1 cellular context compared by ENCODE assay signal in the genomic region with DNA sequence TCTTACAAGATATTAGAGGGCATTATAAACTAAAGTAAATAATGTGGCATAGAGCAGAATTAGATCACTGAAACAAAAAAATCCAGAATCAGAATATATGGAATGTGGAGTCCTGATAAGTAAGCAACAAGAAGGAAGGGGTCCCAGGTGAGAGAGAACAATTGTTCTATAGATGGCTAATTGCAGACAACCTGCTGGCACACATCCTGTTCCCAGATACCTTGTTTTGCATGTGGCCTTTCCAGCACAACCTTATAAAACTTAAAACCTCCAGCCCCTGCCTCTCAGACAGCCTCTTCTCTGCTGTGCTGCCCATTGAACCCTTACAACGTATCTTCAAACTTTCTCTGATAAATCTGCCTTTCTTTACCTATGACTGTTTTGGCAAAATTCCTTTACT.
TF ChIP-seq lines count a peak whose summit lies in the region.

No MANE protein-coding gene starts in this region.

TF ChIP-seq in GM23338, 12 proteins besides CTCF, POLR2A, EP300 and RAD21 (continued from another document):
- TF ChIP-seq, protein P1, sequence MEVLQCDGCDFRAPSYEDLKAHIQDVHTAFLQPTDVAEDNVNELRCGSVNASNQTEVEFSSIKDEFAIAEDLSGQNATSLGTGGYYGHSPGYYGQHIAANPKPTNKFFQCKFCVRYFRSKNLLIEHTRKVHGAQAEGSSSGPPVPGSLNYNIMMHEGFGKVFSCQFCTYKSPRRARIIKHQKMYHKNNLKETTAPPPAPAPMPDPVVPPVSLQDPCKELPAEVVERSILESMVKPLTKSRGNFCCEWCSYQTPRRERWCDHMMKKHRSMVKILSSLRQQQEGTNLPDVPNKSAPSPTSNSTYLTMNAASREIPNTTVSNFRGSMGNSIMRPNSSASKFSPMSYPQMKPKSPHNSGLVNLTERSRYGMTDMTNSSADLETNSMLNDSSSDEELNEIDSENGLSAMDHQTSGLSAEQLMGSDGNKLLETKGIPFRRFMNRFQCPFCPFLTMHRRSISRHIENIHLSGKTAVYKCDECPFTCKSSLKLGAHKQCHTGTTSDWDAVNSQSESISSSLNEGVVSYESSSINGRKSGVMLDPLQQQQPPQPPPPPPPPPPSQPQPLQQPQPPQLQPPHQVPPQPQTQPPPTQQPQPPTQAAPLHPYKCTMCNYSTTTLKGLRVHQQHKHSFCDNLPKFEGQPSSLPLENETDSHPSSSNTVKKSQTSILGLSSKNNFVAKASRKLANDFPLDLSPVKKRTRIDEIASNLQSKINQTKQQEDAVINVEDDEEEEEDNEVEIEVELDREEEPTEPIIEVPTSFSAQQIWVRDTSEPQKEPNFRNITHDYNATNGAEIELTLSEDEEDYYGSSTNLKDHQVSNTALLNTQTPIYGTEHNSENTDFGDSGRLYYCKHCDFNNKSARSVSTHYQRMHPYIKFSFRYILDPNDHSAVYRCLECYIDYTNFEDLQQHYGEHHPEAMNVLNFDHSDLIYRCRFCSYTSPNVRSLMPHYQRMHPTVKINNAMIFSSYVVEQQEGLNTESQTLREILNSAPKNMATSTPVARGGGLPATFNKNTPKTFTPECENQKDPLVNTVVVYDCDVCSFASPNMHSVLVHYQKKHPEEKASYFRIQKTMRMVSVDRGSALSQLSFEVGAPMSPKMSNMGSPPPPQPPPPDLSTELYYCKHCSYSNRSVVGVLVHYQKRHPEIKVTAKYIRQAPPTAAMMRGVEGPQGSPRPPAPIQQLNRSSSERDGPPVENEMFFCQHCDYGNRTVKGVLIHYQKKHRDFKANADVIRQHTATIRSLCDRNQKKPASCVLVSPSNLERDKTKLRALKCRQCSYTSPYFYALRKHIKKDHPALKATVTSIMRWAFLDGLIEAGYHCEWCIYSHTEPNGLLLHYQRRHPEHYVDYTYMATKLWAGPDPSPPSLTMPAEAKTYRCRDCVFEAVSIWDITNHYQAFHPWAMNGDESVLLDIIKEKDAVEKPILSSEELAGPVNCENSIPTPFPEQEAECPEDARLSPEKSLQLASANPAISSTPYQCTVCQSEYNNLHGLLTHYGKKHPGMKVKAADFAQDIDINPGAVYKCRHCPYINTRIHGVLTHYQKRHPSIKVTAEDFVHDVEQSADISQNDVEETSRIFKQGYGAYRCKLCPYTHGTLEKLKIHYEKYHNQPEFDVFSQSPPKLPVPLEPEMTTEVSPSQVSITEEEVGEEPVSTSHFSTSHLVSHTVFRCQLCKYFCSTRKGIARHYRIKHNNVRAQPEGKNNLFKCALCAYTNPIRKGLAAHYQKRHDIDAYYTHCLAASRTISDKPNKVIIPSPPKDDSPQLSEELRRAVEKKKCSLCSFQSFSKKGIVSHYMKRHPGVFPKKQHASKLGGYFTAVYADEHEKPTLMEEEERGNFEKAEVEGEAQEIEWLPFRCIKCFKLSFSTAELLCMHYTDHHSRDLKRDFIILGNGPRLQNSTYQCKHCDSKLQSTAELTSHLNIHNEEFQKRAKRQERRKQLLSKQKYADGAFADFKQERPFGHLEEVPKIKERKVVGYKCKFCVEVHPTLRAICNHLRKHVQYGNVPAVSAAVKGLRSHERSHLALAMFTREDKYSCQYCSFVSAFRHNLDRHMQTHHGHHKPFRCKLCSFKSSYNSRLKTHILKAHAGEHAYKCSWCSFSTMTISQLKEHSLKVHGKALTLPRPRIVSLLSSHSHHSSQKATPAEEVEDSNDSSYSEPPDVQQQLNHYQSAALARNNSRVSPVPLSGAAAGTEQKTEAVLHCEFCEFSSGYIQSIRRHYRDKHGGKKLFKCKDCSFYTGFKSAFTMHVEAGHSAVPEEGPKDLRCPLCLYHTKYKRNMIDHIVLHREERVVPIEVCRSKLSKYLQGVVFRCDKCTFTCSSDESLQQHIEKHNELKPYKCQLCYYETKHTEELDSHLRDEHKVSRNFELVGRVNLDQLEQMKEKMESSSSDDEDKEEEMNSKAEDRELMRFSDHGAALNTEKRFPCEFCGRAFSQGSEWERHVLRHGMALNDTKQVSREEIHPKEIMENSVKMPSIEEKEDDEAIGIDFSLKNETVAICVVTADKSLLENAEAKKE (CRISPR knock-in tag; IDR thresholded peaks at IDR 0.05): no peak
- TF ChIP-seq STAT1 (IDR thresholded peaks at IDR 0.05; ENCODE audit: unreplicated experiment) (no peak), ZNF114 (CRISPR knock-in tag; IDR thresholded peaks at IDR 0.05) (no peak), POLR2AphosphoS5 (IDR thresholded peaks at IDR 0.05; ENCODE audit: low read depth) (no peak), JUNB (IDR thresholded peaks at IDR 0.05; ENCODE audit: unreplicated experiment) (no peak), CREB1 (CRISPR knock-in tag; IDR thresholded peaks at IDR 0.05; ENCODE audit: low read depth) (no peak), EZH2 (IDR thresholded peaks at IDR 0.05; ENCODE audit: low read depth, unreplicated experiment) (no peak), ZNF331 (CRISPR knock-in tag; IDR thresholded peaks at IDR 0.05; ENCODE audit: low read depth) (no peak), EZH2phosphoT487 (IDR thresholded peaks at IDR 0.05; ENCODE audit: unreplicated experiment) (no peak)
- TF ChIP-seq, protein P2, sequence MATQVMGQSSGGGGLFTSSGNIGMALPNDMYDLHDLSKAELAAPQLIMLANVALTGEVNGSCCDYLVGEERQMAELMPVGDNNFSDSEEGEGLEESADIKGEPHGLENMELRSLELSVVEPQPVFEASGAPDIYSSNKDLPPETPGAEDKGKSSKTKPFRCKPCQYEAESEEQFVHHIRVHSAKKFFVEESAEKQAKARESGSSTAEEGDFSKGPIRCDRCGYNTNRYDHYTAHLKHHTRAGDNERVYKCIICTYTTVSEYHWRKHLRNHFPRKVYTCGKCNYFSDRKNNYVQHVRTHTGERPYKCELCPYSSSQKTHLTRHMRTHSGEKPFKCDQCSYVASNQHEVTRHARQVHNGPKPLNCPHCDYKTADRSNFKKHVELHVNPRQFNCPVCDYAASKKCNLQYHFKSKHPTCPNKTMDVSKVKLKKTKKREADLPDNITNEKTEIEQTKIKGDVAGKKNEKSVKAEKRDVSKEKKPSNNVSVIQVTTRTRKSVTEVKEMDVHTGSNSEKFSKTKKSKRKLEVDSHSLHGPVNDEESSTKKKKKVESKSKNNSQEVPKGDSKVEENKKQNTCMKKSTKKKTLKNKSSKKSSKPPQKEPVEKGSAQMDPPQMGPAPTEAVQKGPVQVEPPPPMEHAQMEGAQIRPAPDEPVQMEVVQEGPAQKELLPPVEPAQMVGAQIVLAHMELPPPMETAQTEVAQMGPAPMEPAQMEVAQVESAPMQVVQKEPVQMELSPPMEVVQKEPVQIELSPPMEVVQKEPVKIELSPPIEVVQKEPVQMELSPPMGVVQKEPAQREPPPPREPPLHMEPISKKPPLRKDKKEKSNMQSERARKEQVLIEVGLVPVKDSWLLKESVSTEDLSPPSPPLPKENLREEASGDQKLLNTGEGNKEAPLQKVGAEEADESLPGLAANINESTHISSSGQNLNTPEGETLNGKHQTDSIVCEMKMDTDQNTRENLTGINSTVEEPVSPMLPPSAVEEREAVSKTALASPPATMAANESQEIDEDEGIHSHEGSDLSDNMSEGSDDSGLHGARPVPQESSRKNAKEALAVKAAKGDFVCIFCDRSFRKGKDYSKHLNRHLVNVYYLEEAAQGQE (IDR thresholded peaks at IDR 0.05; ENCODE audit: unreplicated experiment): no peak
